In the genomic region with DNA sequence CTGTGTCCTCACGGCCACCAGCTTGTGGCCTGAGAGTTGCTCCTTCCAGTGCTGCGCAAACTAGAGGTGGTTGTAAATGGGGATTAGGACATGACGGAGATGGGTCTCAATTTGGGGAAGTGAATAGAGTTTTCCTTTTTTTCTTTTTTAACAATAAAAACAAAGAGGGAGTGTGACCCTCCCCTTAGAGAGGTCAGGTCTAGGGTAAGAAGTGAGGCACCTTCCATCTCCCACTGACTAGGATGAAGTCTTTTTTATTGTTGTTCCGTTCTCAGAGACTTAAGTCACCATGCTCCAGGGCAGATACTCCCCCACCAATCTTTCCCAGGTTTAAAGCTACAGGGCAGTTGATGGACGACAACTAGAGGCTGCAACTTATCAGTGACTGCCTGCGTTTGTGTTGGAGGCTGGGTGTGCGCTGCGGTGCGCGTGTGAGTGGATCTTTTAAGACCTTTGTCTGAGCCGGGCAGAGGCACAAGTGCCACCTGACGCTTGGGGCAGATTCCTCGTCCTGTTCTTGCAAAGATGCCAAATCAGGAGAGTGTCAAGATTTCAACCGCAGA, we compare ENCODE assay signal across 20 cellular contexts. TPM values are rescaled to one million over a fixed set of nuclear protein-coding genes. Genes with fewer than 3 reads are reported as not detected.
DNase-seq lines count a peak whose midpoint lies in the region; ATAC-seq, FAIRE-seq and TF ChIP-seq lines count a peak whose summit lies in the region.
"Had no signal": no experiment of that assay in that cellular context is flagged by ENCODE, and none has a peak within 500 bp of the region (broad histone marks: within the 10 kb centered on the region; RNA-seq: fewer than 3 reads in every experiment).

No MANE protein-coding gene starts in this region.

- H3K36me3 ChIP-seq in iPS-15b (ENCODE audit: control insufficient read depth, insufficient read depth, low read length) = no peaks in the 10 kb centered on the region
- no peaks in the 10 kb centered on the region for H3K36me3 ChIP-seq in spleen
- H3K36me3 ChIP-seq: Peyer's patch had no signal

- peaks cover 22% of the 10 kb centered on the region for H3K4me1 Mint-ChIP-seq in activated T-cell treated with anti-CD3 and anti-CD28 coated beads, Interleukin-2, amount 50 U/mL, for 24 hours (ENCODE audit: low read depth)
- H3K4me1 Mint-ChIP-seq in activated T-cell treated with anti-CD3 and anti-CD28 coated beads, Interleukin-2, amount 50 U/mL, for 4 hours (ENCODE audit: low read depth) = peaks cover 17% of the 10 kb centered on the region
- H3K4me1 Mint-ChIP-seq in WTC11 = peaks cover 80% of the 10 kb centered on the region

- H3K9me3 Mint-ChIP-seq in activated T-cell treated with anti-CD3 and anti-CD28 coated beads, Interleukin-2, amount 50 U/mL, for 24 hours = no peaks in the 10 kb centered on the region
- no peaks in the 10 kb centered on the region for H3K9me3 Mint-ChIP-seq in activated T-cell treated with anti-CD3 and anti-CD28 coated beads, Interleukin-2, amount 50 U/mL, for 4 hours
- no peaks in the 10 kb centered on the region for H3K9me3 Mint-ChIP-seq in WTC11
- H3K9me3 Mint-ChIP-seq: stimulated activated memory B cell treated with anti-CD40 and anti-IgM and Interleukin-4, amounts not matched to agents 10 μg/mL and 1 μg/mL and 100 μg/mL, for 72 hours had no signal

- peaks cover 24% of the 10 kb centered on the region for H3K4me1 ChIP-seq in iPS-15b (ENCODE audit: control insufficient read depth, insufficient read depth, low read length)
- H3K4me1 ChIP-seq in spleen = peaks cover 7 to 59% (median 31%) of the 10 kb centered on the region in 6 donors

- TF ChIP-seq CTCF in WTC11 (IDR thresholded peaks at IDR 0.05) (no peak), spleen (IDR thresholded peaks at IDR 0.05 in 8 of 11, conservative IDR thresholded peaks at IDR 0.05 in 3 of 11) (no peak)

- no peaks in the 10 kb centered on the region for H3K9me3 ChIP-seq in iPS-15b (ENCODE audit: control insufficient read depth, insufficient read depth, low read length)
- no peaks in the 10 kb centered on the region for H3K9me3 ChIP-seq in spleen
- H3K9me3 ChIP-seq: Peyer's patch had no signal

- 9 to 16% (median 11%) methylated on average over 14 of the region's 14 CpGs for WGBS in spleen, 5 donors

- H3K36me3 Mint-ChIP-seq in activated T-cell treated with anti-CD3 and anti-CD28 coated beads, Interleukin-2, amount 50 U/mL, for 24 hours (ENCODE audit: low read depth) = no peaks in the 10 kb centered on the region
- H3K36me3 Mint-ChIP-seq in activated T-cell treated with anti-CD3 and anti-CD28 coated beads, Interleukin-2, amount 50 U/mL, for 4 hours (ENCODE audit: insufficient read depth) = no peaks in the 10 kb centered on the region
- no peaks in the 10 kb centered on the region for H3K36me3 Mint-ChIP-seq in WTC11
- H3K36me3 Mint-ChIP-seq: stimulated activated memory B cell treated with anti-CD40 and anti-IgM and Interleukin-4, amounts not matched to agents 10 μg/mL and 1 μg/mL and 100 μg/mL, for 72 hours had no signal

- TF ChIP-seq POLR2A in spleen (IDR thresholded peaks at IDR 0.05) = no peak

- no peak overlapping the region for H3K4me3 Mint-ChIP-seq in activated T-cell treated with anti-CD3 and anti-CD28 coated beads, Interleukin-2, amount 50 U/mL, for 24 hours
- no peak overlapping the region for H3K4me3 Mint-ChIP-seq in activated T-cell treated with anti-CD3 and anti-CD28 coated beads, Interleukin-2, amount 50 U/mL, for 4 hours
- peak overlapping the region; percentile 76 for H3K4me3 Mint-ChIP-seq in WTC11
- H3K4me3 Mint-ChIP-seq: stimulated activated memory B cell treated with anti-CD40 and anti-IgM and Interleukin-4, amounts not matched to agents 10 μg/mL and 1 μg/mL and 100 μg/mL, for 72 hours had no signal

- no peak for DNase-seq in activated T-cell treated with anti-CD3 and anti-CD28 coated beads, Interleukin-2, amount 50 U/mL, for 24 hours
- no peak for DNase-seq in activated T-cell treated with anti-CD3 and anti-CD28 coated beads, Interleukin-2, amount 50 U/mL, for 4 hours
- no peak for DNase-seq in WTC11 (ENCODE audit: low spot score)
- DNase-seq in spleen = peak; percentile 35
- DNase-seq in RCC 7860 (ENCODE audit: low spot score) = no peak
- DNase-seq: activated CD8-positive, alpha-beta memory T cell treated with anti-CD3 and anti-CD28 coated beads for 24 hours; activated gamma-delta T cell; anterior cingulate cortex; head of caudate nucleus; mesenchymal stem cell; NCI-H1436; NCI-H774; Peyer's patch; trophoblast cell had no signal

- no peak overlapping the region for H3K27ac ChIP-seq in spleen
- H3K27ac ChIP-seq: Peyer's patch had no signal

- POLR2A ChIA-PET in WTC11 (lab: Charles Lee) = no interaction called here

- CTCF ChIA-PET in WTC11 (lab: Charles Lee) = interaction anchor here (1.7 kb wide), 1 partner anchor 81 kb away, joined by 4 read pairs; no protein-coding TSS in a partner anchor

- ATAC-seq in activated T-cell treated with anti-CD3 and anti-CD28 coated beads, Interleukin-2, amount 50 U/mL, for 4 hours = no peak
- ATAC-seq in WTC11 (no peak), HG02884 (IDR thresholded peaks at IDR 0.05; ENCODE audit: unreplicated experiment) (no peak), HG03280 (IDR thresholded peaks at IDR 0.05; ENCODE audit: unreplicated experiment) (no peak)
- ATAC-seq: stimulated activated memory B cell treated with anti-CD40 and anti-IgM and Interleukin-4, amounts not matched to agents 10 μg/mL and 1 μg/mL and 100 μg/mL, for 72 hours had no signal

- H3K4me3 ChIP-seq in iPS-15b (ENCODE audit: low read depth, low read length) (peak overlapping the region; percentile 37), spleen (no peak overlapping the region)
- H3K4me3 ChIP-seq: Peyer's patch had no signal

- peak overlapping the region; percentile 8 for H3K27ac Mint-ChIP-seq in activated T-cell treated with anti-CD3 and anti-CD28 coated beads, Interleukin-2, amount 50 U/mL, for 24 hours
- H3K27ac Mint-ChIP-seq in WTC11 = no peak overlapping the region
- H3K27ac Mint-ChIP-seq: stimulated activated memory B cell treated with anti-CD40 and anti-IgM and Interleukin-4, amounts not matched to agents 10 μg/mL and 1 μg/mL and 100 μg/mL, for 72 hours had no signal

- no peak for FAIRE-seq in RCC 7860 (lab: Jason Lieb, UNC)

- H3K9ac ChIP-seq in iPS-15b (ENCODE audit: low read depth, low read length) = no peak overlapping the region

- intact Hi-C loops in spleen (cut with DNase I; ENCODE audit: low total_unique reads) = no loop called here

- peaks cover 93% of the 10 kb centered on the region for H3K27me3 Mint-ChIP-seq in activated T-cell treated with anti-CD3 and anti-CD28 coated beads, Interleukin-2, amount 50 U/mL, for 24 hours
- H3K27me3 Mint-ChIP-seq in activated T-cell treated with anti-CD3 and anti-CD28 coated beads, Interleukin-2, amount 50 U/mL, for 4 hours (ENCODE audit: low read depth) = peaks cover 86% of the 10 kb centered on the region
- peaks cover 98% of the 10 kb centered on the region for H3K27me3 Mint-ChIP-seq in WTC11 (ENCODE audit: low read depth)

- peaks cover 94% of the 10 kb centered on the region for H3K27me3 ChIP-seq in iPS-15b (ENCODE audit: control insufficient read depth, insufficient read depth, low read length)
- H3K27me3 ChIP-seq in spleen (replicated peaks in 1 of 7) = peaks cover 16 to 100% (median 98%) of the 10 kb centered on the region in 7 donors

TF ChIP-seq in WTC11, 78 proteins besides CTCF, POLR2A, EP300 and RAD21:
- TF ChIP-seq ZNF263 (CRISPR knock-in tag; IDR thresholded peaks at IDR 0.05; ENCODE audit: low read depth) (no peak), TEAD1 (CRISPR knock-in tag; IDR thresholded peaks at IDR 0.05) (no peak), JUN (CRISPR knock-in tag; IDR thresholded peaks at IDR 0.05) (no peak), EMX1 (CRISPR knock-in tag; IDR thresholded peaks at IDR 0.05) (no peak)
TF ChIP-seq in WTC11: peak in this region for 0.

RNA-seq across cellular contexts. Expression of gene GSC, which starts 2.1 kb away (rescaled TPM):
- total RNA-seq in activated T-cell treated with anti-CD3 and anti-CD28 coated beads, Interleukin-2, amount 50 U/mL, for 4 hours = not detected
- 1.6 to 4.4 TPM (median 2.0 TPM) in 3 replicates for total RNA-seq in WTC11 (2021)
- total RNA-seq in spleen = not detected
- polyA plus RNA-seq in spleen = not detected
- total RNA-seq: chondrocyte, kidney epithelial cell, Peyer's patch had no signal
